Comparison of ENCODE assay signal across 8 cellular contexts in genomic region chr22:35258144-35258988, GRCh38. TPM values are rescaled to one million over a fixed set of nuclear protein-coding genes. Genes with fewer than 3 reads are reported as not detected.
DNase-seq lines count a peak whose midpoint lies in the region; ATAC-seq and TF ChIP-seq lines count a peak whose summit lies in the region.

No MANE protein-coding gene starts in this region.

- peak overlapping the region; percentile 76 for H2BK12ac ChIP-seq in H9 (ENCODE audit: insufficient read length, low read depth, low read length)

- H2BK20ac ChIP-seq in H9 (ENCODE audit: low read depth, low read length, poor library complexity, severe bottlenecking) = no peak overlapping the region

- H3K4me1 ChIP-seq in BLaER1 (peaks cover 16% of the 10 kb centered on the region), H9 (ENCODE audit: insufficient read depth, low read length) (no peaks in the 10 kb centered on the region), esophagus squamous epithelium (peaks cover 5 to 23% (median 12%) of the 10 kb centered on the region in 3 donors)

- no peak overlapping the region for H3K23ac ChIP-seq in H9 (ENCODE audit: insufficient read length, low read depth, low read length)

- intact Hi-C loops in esophagus squamous epithelium (cut with DNase I) = no loop called here

- H3K36me3 ChIP-seq in BLaER1 (peaks cover 20% of the 10 kb centered on the region), esophagus squamous epithelium (peaks cover 0 to 18% (median 2%) of the 10 kb centered on the region in 3 donors)

- ATAC-seq in GM18498 (IDR thresholded peaks at IDR 0.05; ENCODE audit: unreplicated experiment) (no peak), HG03520 (IDR thresholded peaks at IDR 0.05; ENCODE audit: unreplicated experiment) (no peak)

- peak overlapping the region; percentile 79 for H3K18ac ChIP-seq in H9 (ENCODE audit: insufficient read length, low read depth, low read length)

- DNase-seq in H9 (peak; percentile 46), T-helper 9 cell (peak; percentile 2), esophagus squamous epithelium (lab: John Stamatoyannopoulos, UW) (no peak), NCI-H187 (lab: John Stamatoyannopoulos, UW) (no peak)

- no peaks in the 10 kb centered on the region for H3K27me3 ChIP-seq in BLaER1
- H3K27me3 ChIP-seq in H9 (ENCODE audit: insufficient read depth, low read length) = no peaks in the 10 kb centered on the region
- H3K27me3 ChIP-seq in esophagus squamous epithelium = no peaks in the 10 kb centered on the region

- WGBS in H9 (ENCODE audit: extremely low coverage, insufficient read length, low lambda C conversion rate) = no CpG with 5 or more reads among the region's 23 CpGs
- 19 to 24% methylated on average over 22 of the region's 23 CpGs for WGBS in esophagus squamous epithelium, 2 donors

- H3K4me2 ChIP-seq in BLaER1 = peak overlapping the region; percentile 91
- H3K4me2 ChIP-seq in H9 (ENCODE audit: insufficient read depth, insufficient read length, low read length) = peak overlapping the region; percentile 100

- H2BK15ac ChIP-seq in H9 (ENCODE audit: low read depth, low read length) = no peak overlapping the region; the same call in 1 of the 2 replicates

- H4K8ac ChIP-seq in H9 (replicated peaks; ENCODE audit: insufficient read length, low read depth, low read length) = no peak overlapping the region

- peak overlapping the region; percentile 99 for H3K27ac ChIP-seq in BLaER1
- no peak overlapping the region for H3K27ac ChIP-seq in H9 (ENCODE audit: insufficient read length, low read depth, low read length)
- H3K27ac ChIP-seq in esophagus squamous epithelium = peak overlapping the region; percentile 90 to 97 (median 95)

- H3K23me2 ChIP-seq in H9 (ENCODE audit: insufficient read length, low read depth, low read length, poor library complexity, severe bottlenecking) = peaks cover 11% of the 10 kb centered on the region

- no peak for TF ChIP-seq POLR2A in esophagus squamous epithelium (IDR thresholded peaks at IDR 0.05)

- 0 out of 2 replicates have a peak, but pooled peaks cover 4% of the 10 kb centered on the region for H4K20me1 ChIP-seq in BLaER1
- no peaks in the 10 kb centered on the region for H4K20me1 ChIP-seq in H9 (ENCODE audit: control insufficient read depth, insufficient read depth, insufficient read length)

- no peak overlapping the region for H4K5ac ChIP-seq in H9 (ENCODE audit: insufficient read length, low read depth, low read length)

- peak overlapping the region; percentile 94 for H3K14ac ChIP-seq in H9 (ENCODE audit: insufficient read depth, low read length)

- H3K4me1 Mint-ChIP-seq in H9 (peaks cover 24 to 25% of the 10 kb centered on the region in 2 experiments), nephron (peaks cover 25% of the 10 kb centered on the region)

- peak overlapping the region; percentile 10 for H3T11ph ChIP-seq in H9 (ENCODE audit: low read length)

- H3K4me3 Mint-ChIP-seq in H9 (peak overlapping the region; percentile 91 to 97), nephron (peak overlapping the region; percentile 89 to 99 (median 99))

- H2AFZ ChIP-seq in H9 (ENCODE audit: low read length) = no peak overlapping the region

- H3K27ac Mint-ChIP-seq in H9 = peak overlapping the region; percentile 55 to 99 (median 95)
- H3K27ac Mint-ChIP-seq in nephron = peak overlapping the region; percentile 99 to 100 (median 100)

- no peak overlapping the region for H2BK5ac ChIP-seq in H9 (ENCODE audit: insufficient read length, low read length)

- H3K36me3 Mint-ChIP-seq in H9 (ENCODE audit: insufficient read depth in 1 of 3, low read depth in 3 of 3) (peaks cover 8 to 35% (median 32%) of the 10 kb centered on the region in 3 experiments; a peak in 6 of 7 replicates), nephron (ENCODE audit: low read depth) (peaks cover 20% of the 10 kb centered on the region)

- no peak overlapping the region for H3K56ac ChIP-seq in H9 (ENCODE audit: insufficient read length, low read depth, low read length)

- peak overlapping the region; percentile 90 for H3K4me3 ChIP-seq in BLaER1
- H3K4me3 ChIP-seq in esophagus squamous epithelium = peak overlapping the region; percentile 63 to 92 (median 80)

- H4K91ac ChIP-seq in H9 (ENCODE audit: insufficient read length, low read depth, low read length) = no peak overlapping the region

- TF ChIP-seq CTCF in H9 (conservative IDR thresholded peaks at IDR 0.05) = no peak
- no peak for TF ChIP-seq CTCF in esophagus squamous epithelium (IDR thresholded peaks at IDR 0.05)
- no peak for TF ChIP-seq CTCF in nephron (IDR thresholded peaks at IDR 0.05; ENCODE audit: unreplicated experiment in 3 of 3)

- H3K79me2 ChIP-seq in H9 (ENCODE audit: insufficient read depth, low read length) = peaks cover 6% of the 10 kb centered on the region; the same call in 1 of the 2 replicates

- H3K9me3 ChIP-seq in BLaER1 (no peaks in the 10 kb centered on the region), H9 (ENCODE audit: control insufficient read depth, low read depth, low read length) (no peaks in the 10 kb centered on the region), esophagus squamous epithelium (no peaks in the 10 kb centered on the region)

- H2AK5ac ChIP-seq in H9 (ENCODE audit: insufficient read length, low read length) = no peak overlapping the region

- H3K9ac ChIP-seq in BLaER1 (peak overlapping the region; percentile 99), H9 (ENCODE audit: extremely low read depth, insufficient read length, low read length) (peak overlapping the region; percentile 86)

- peak overlapping the region; percentile 95 for H2BK120ac ChIP-seq in H9 (ENCODE audit: low read depth, low read length, poor library complexity, severe bottlenecking)

- no peaks in the 10 kb centered on the region for H3K79me1 ChIP-seq in H9 (ENCODE audit: insufficient read depth, low read depth, low read length, poor library complexity, severe bottlenecking)

- no peak overlapping the region; the same call in 1 of the 2 replicates for H3K4ac ChIP-seq in H9 (ENCODE audit: low read depth, low read length)

- H3K27me3 Mint-ChIP-seq in H9 (ENCODE audit: low read depth) = peaks cover 7% of the 10 kb centered on the region
- peaks cover 3% of the 10 kb centered on the region for H3K27me3 Mint-ChIP-seq in nephron (ENCODE audit: low read depth)

- H3K9me3 Mint-ChIP-seq in H9 (no peaks in the 10 kb centered on the region), nephron (no peaks in the 10 kb centered on the region)

RNA-seq across cellular contexts. Expression of gene HMGXB4, which starts 1.1 kb away (rescaled TPM):
- total RNA-seq in H9 (2021) (32.5 and 33.5 TPM in 2 replicates), esophagus squamous epithelium (10 to 100 TPM; 10.2 to 20.1 (median 13.5) TPM)

RNA-seq across cellular contexts. Expression of gene TOM1, which starts 41.3 kb away (rescaled TPM):
- total RNA-seq in H9 (2021) (22.3 and 23.9 TPM in 2 replicates), esophagus squamous epithelium (100 to 1,000 TPM in 2 of 4 donors, 10 to 100 TPM in 2; 72.1 to 145 (median 106) TPM)

Comparison
In these comparisons a context has a peak if more than half of its experiments do, and no peak if none do; other contexts are left out.
1. DNase-seq: peak in H9 (single experiment) and T-helper 9 cell (single experiment); none in esophagus squamous epithelium (single experiment) and NCI-H187 (0 of 2).